ENCODE assay signal across 15 cellular contexts in genomic region chr15:80709542-80709941, GRCh38. TPM values are rescaled to one million over a fixed set of nuclear protein-coding genes. Genes with fewer than 3 reads are reported as not detected.
DNase-seq lines count a peak whose midpoint lies in the region; TF ChIP-seq lines count a peak whose summit lies in the region.
"Had no signal": no experiment of that assay in that cellular context is flagged by ENCODE, and none has a peak within 500 bp of the region (broad histone marks: within the 10 kb centered on the region; RNA-seq: fewer than 3 reads in every experiment).

No MANE protein-coding gene starts in this region.

- peak overlapping the region; percentile 76 for H3K4me3 Mint-ChIP-seq in type B pancreatic cell
- H3K4me3 Mint-ChIP-seq: CD4-positive, CD25-positive, alpha-beta regulatory T cell; HFFc6; stimulated activated naive B cell treated with anti-CD40 and anti-IgM and Interleukin-4, amounts not matched to agents 10 μg/mL and 1 μg/mL and 100 μg/mL, for 72 hours had no signal

- H4K20me1 ChIP-seq in PC-9 (ENCODE audit: insufficient read depth), result peaks cover 36% of the 10 kb centered on the region

- BruUV-seq in PC-9 (replicated peaks; lab: Mats Ljungman, UMichigan), result no TSS peak

- no peaks in the 10 kb centered on the region for H3K27me3 Mint-ChIP-seq in type B pancreatic cell
- H3K27me3 Mint-ChIP-seq: CD4-positive, CD25-positive, alpha-beta regulatory T cell; stimulated activated naive B cell treated with anti-CD40 and anti-IgM and Interleukin-4, amounts not matched to agents 10 μg/mL and 1 μg/mL and 100 μg/mL, for 72 hours had no signal

- H3K27me3 ChIP-seq in PC-9 (ENCODE audit: insufficient read depth, low read depth), result no peaks in the 10 kb centered on the region

- no peak overlapping the region for H3K4me3 ChIP-seq in PC-9

- H3K27ac ChIP-seq in PC-9, result peak overlapping the region; percentile 66
- H3K27ac ChIP-seq: KMS-11 had no signal

- peaks cover 55% of the 10 kb centered on the region for H3K4me1 Mint-ChIP-seq in type B pancreatic cell (ENCODE audit: unreplicated experiment)

- peaks cover 30% of the 10 kb centered on the region for H3F3A ChIP-seq in PC-9 (ENCODE audit: insufficient read depth, low read depth)

- peak; percentile 13 for DNase-seq in NCI-H146 (lab: John Stamatoyannopoulos, UW)
- DNase-seq in NCI-H146 treated with DMSO at 0.1 percent for 48 hours (lab: John Stamatoyannopoulos, UW; ENCODE audit: unreplicated experiment), result no peak
- peak; percentile 76 for DNase-seq in PC-9
- peak; percentile 39 for DNase-seq in kidney tubule cell (ENCODE audit: low spot score)
- no peak for DNase-seq in type B pancreatic cell (ENCODE audit: extremely low spot score, unreplicated experiment)
- DNase-seq in G401 (ENCODE audit: low spot score), result no peak
- no peak for DNase-seq in middle frontal gyrus (ENCODE audit: extremely low spot score, low spot score)
- DNase-seq in KG1 (lab: John Stamatoyannopoulos, UW), result no peak
- DNase-seq: activated CD4-positive, alpha-beta T cell treated with anti-CD3 and anti-CD28 coated beads for 4 hours; activated naive CD4-positive, alpha-beta T cell treated with anti-CD3 and anti-CD28 coated beads, Interleukin-2, amount 50 U/mL, for 16 hours; CD4-positive, CD25-positive, alpha-beta regulatory T cell; HFFc6; mesendoderm; stimulated activated naive B cell treated with anti-CD40 and anti-IgM and Interleukin-4, amounts not matched to agents 10 μg/mL and 1 μg/mL and 100 μg/mL, for 72 hours had no signal

- peak overlapping the region; percentile 79 for H3K4me2 ChIP-seq in PC-9
- H3K4me2 ChIP-seq: KMS-11 had no signal

- H3K9me3 ChIP-seq in PC-9 (ENCODE audit: insufficient read depth, low read depth), result no peaks in the 10 kb centered on the region

- H3K36me3 ChIP-seq in PC-9 (ENCODE audit: low read depth), result peaks cover 32% of the 10 kb centered on the region

- no peak for TF ChIP-seq CTCF in PC-9 (conservative IDR thresholded peaks at IDR 0.05)
- no peak for TF ChIP-seq CTCF in type B pancreatic cell (conservative IDR thresholded peaks at IDR 0.05)

- H3K27ac Mint-ChIP-seq in type B pancreatic cell, result peak overlapping the region; percentile 94
- H3K27ac Mint-ChIP-seq: CD4-positive, CD25-positive, alpha-beta regulatory T cell; HFFc6; stimulated activated naive B cell treated with anti-CD40 and anti-IgM and Interleukin-4, amounts not matched to agents 10 μg/mL and 1 μg/mL and 100 μg/mL, for 72 hours had no signal

- peaks cover 5% of the 10 kb centered on the region for H3K9me3 Mint-ChIP-seq in type B pancreatic cell
- H3K9me3 Mint-ChIP-seq: CD4-positive, CD25-positive, alpha-beta regulatory T cell; HFFc6; stimulated activated naive B cell treated with anti-CD40 and anti-IgM and Interleukin-4, amounts not matched to agents 10 μg/mL and 1 μg/mL and 100 μg/mL, for 72 hours had no signal

- H2AFZ ChIP-seq in PC-9, result no peak overlapping the region

- CTCF ChIA-PET in PC-9 (lab: Charles Lee), result interaction anchor here (0.7 kb wide), 1 partner anchor 67 kb away, joined by 3 read pairs; no protein-coding TSS in a partner anchor

- peaks cover 17% of the 10 kb centered on the region for H3K36me3 Mint-ChIP-seq in type B pancreatic cell
- H3K36me3 Mint-ChIP-seq: CD4-positive, CD25-positive, alpha-beta regulatory T cell had no signal

- H3K4me1 ChIP-seq in PC-9 (replicated peaks; ENCODE audit: insufficient read depth), result peaks cover 24% of the 10 kb centered on the region

- intact Hi-C loops in PC-9 (cut with micrococcal nuclease; ENCODE audit: unreplicated experiment), result loop anchor here (2.0 kb wide), 1 partner anchor 17 kb away; no protein-coding TSS in a partner anchor

- no peaks in the 10 kb centered on the region for H3K9me2 ChIP-seq in PC-9 (ENCODE audit: insufficient read depth)

- in situ Hi-C loops in G401 (cut with HindIII; ENCODE audit: low sequenced_read_pairs), result no loop called here

- POLR2A ChIA-PET in PC-9 (lab: Charles Lee; ENCODE audit: unreplicated experiment), result no interaction called here

- H3K79me2 ChIP-seq in PC-9 (ENCODE audit: low read depth), result peaks cover 99% of the 10 kb centered on the region

RNA-seq across cellular contexts. Expression of gene ABHD17C, which starts 14.4 kb away (rescaled TPM):
- total RNA-seq in PC-9 (2021) (35.6 and 42.2 TPM in 2 replicates), type B pancreatic cell (ENCODE audit: low replicate concordance) (41.0 and 66.3 TPM in 2 replicates)
- 0.07 TPM in 1 of 2 replicates, not detected in the other for total RNA-seq in G401 (2014; rRNA removed; shearing (Covaris generic))

Comparison
In these comparisons a context has a peak if more than half of its experiments do, and no peak if none do; other contexts are left out.
1. DNase-seq: peak in NCI-H146 (single experiment), PC-9 (2 of 2) and kidney tubule cell (single experiment); none in NCI-H146 treated with DMSO at 0.1 percent for 48 hours (single experiment), type B pancreatic cell (single experiment), G401 (single experiment), middle frontal gyrus (single experiment) and KG1 (single experiment).
2. RNA of gene ABHD17C, which starts 14.4 kb away (total RNA-seq): 35.6 to 42.2 TPM in PC-9 and 41.0 to 66.3 TPM in type B pancreatic cell; 0.07 TPM in G401; every median in the first group is over 10 times any median in the second.